Comparison of ENCODE assay signal across 29 cellular contexts in genomic region chr1:199405634-199406196, GRCh38.
"Had no signal": no experiment of that assay in that cellular context is flagged by ENCODE, and none has a peak within 500 bp of the region (broad histone marks: within the 10 kb centered on the region; RNA-seq: fewer than 3 reads in every experiment).

No MANE protein-coding gene starts in this region.

- H2AFZ ChIP-seq: parathyroid adenoma had no signal

- H3K79me2 ChIP-seq: parathyroid adenoma had no signal

- H3K4me1 Mint-ChIP-seq: nephron progenitor cell; neural crest cell; stimulated activated effector memory CD8-positive, alpha-beta T cell treated with anti-CD3 and anti-CD28 coated beads, Interleukin-12 subunit alpha, Interleukin-12 subunit beta, amount 100 ng/mL, for 72 hours had no signal

- H3K4me3 ChIP-seq: ovary, psoas muscle, right lobe of liver, skin epidermis, stomach, thoracic aorta, thyroid gland, tibial nerve, upper lobe of right lung, vagina had no signal

- H3K9me3 ChIP-seq: neutrophil, ovary, psoas muscle, right lobe of liver, stomach, thoracic aorta, thyroid gland, tibial nerve, upper lobe of right lung, vagina had no signal

- H3K36me3 Mint-ChIP-seq: naive thymus-derived CD4-positive, alpha-beta T cell; natural killer cell; stimulated activated effector memory CD8-positive, alpha-beta T cell treated with anti-CD3 and anti-CD28 coated beads, Interleukin-12 subunit alpha, Interleukin-12 subunit beta, amount 100 ng/mL, for 72 hours had no signal

- H3K27me3 ChIP-seq: neutrophil, ovary, right lobe of liver, stomach, thyroid gland, tibial nerve, upper lobe of right lung, vagina had no signal

- H3K27ac Mint-ChIP-seq: naive thymus-derived CD4-positive, alpha-beta T cell; natural killer cell; nephron progenitor cell; progenitor cell of endocrine pancreas; stimulated activated effector memory CD8-positive, alpha-beta T cell treated with anti-CD3 and anti-CD28 coated beads, Interleukin-12 subunit alpha, Interleukin-12 subunit beta, amount 100 ng/mL, for 72 hours; stimulated activated naive B cell treated with anti-CD40 and anti-IgM and Interleukin-4, amounts not matched to agents 10 μg/mL and 1 μg/mL and 100 μg/mL, for 72 hours; stimulated activated naive CD8-positive, alpha-beta T cell treated with anti-CD3 and anti-CD28 coated beads, Interleukin-15, Interleukin-2, amounts not matched to agents 100 ng/mL and 50 ng/mL, for 24 hours had no signal

- DNase-seq: naive thymus-derived CD4-positive, alpha-beta T cell; natural killer cell; nephron progenitor cell; nucleus accumbens; ovary; posterior cingulate gyrus; psoas muscle; right cardiac atrium; right lobe of liver; stimulated activated CD4-positive, alpha-beta T cell treated with anti-CD3 and anti-CD28 coated beads, Interleukin-15, amount 100 ng/mL, for 24 hours; stimulated activated CD4-positive, alpha-beta T cell treated with anti-CD3 and anti-CD28 coated beads, Interleukin-2, amount 100 ng/mL, for 24 hours; stimulated activated CD4-positive, alpha-beta T cell treated with anti-CD3 and anti-CD28 coated beads, Interleukin-2, amount 100 ng/mL, for 48 hours; stimulated activated CD4-positive, alpha-beta T cell treated with anti-CD3 and anti-CD28 coated beads, Interleukin-4, amount 100 ng/mL, for 24 hours; stimulated activated naive B cell treated with anti-CD40 and anti-IgM and Interleukin-4, amounts not matched to agents 10 μg/mL and 1 μg/mL and 100 μg/mL, for 72 hours; stimulated activated naive CD4-positive, alpha-beta T cell treated with Interleukin-2 at 50 U/mL for 16 hours; stomach; thyroid gland; trophoblast cell; upper lobe of right lung had no signal

- H3K27me3 Mint-ChIP-seq: progenitor cell of endocrine pancreas; stimulated activated naive B cell treated with anti-CD40 and anti-IgM and Interleukin-4, amounts not matched to agents 10 μg/mL and 1 μg/mL and 100 μg/mL, for 72 hours had no signal

- H3K27ac ChIP-seq: neutrophil, ovary, parathyroid adenoma, psoas muscle, right lobe of liver, skin epidermis, stomach, thoracic aorta, thyroid gland, tibial nerve, upper lobe of right lung, vagina had no signal

- H3K4me1 ChIP-seq: parathyroid adenoma, psoas muscle, right lobe of liver, stomach, thyroid gland, tibial nerve, upper lobe of right lung, vagina had no signal

- H3K4me3 Mint-ChIP-seq: naive thymus-derived CD4-positive, alpha-beta T cell; natural killer cell; nephron progenitor cell; neural crest cell; stimulated activated effector memory CD8-positive, alpha-beta T cell treated with anti-CD3 and anti-CD28 coated beads, Interleukin-12 subunit alpha, Interleukin-12 subunit beta, amount 100 ng/mL, for 72 hours; stimulated activated naive B cell treated with anti-CD40 and anti-IgM and Interleukin-4, amounts not matched to agents 10 μg/mL and 1 μg/mL and 100 μg/mL, for 72 hours; stimulated activated naive CD8-positive, alpha-beta T cell treated with anti-CD3 and anti-CD28 coated beads, Interleukin-15, Interleukin-2, amounts not matched to agents 100 ng/mL and 50 ng/mL, for 24 hours had no signal

- ATAC-seq: naive thymus-derived CD4-positive, alpha-beta T cell; natural killer cell; psoas muscle; right cardiac atrium; right lobe of liver; stimulated activated effector memory CD8-positive, alpha-beta T cell treated with anti-CD3 and anti-CD28 coated beads, Interleukin-12 subunit alpha, Interleukin-12 subunit beta, amount 100 ng/mL, for 72 hours; stimulated activated naive B cell treated with anti-CD40 and anti-IgM and Interleukin-4, amounts not matched to agents 10 μg/mL and 1 μg/mL and 100 μg/mL, for 72 hours; upper lobe of right lung had no signal

- H3K36me3 ChIP-seq: neutrophil, ovary, right lobe of liver, stomach, thoracic aorta, thyroid gland, tibial nerve, upper lobe of right lung, vagina had no signal

- H3K9ac ChIP-seq: parathyroid adenoma had no signal

- H3K9me3 Mint-ChIP-seq: natural killer cell; nephron progenitor cell; stimulated activated naive CD8-positive, alpha-beta T cell treated with anti-CD3 and anti-CD28 coated beads, Interleukin-15, Interleukin-2, amounts not matched to agents 100 ng/mL and 50 ng/mL, for 24 hours had no signal
